1 cellular context compared by ENCODE assay signal in the genomic region with DNA sequence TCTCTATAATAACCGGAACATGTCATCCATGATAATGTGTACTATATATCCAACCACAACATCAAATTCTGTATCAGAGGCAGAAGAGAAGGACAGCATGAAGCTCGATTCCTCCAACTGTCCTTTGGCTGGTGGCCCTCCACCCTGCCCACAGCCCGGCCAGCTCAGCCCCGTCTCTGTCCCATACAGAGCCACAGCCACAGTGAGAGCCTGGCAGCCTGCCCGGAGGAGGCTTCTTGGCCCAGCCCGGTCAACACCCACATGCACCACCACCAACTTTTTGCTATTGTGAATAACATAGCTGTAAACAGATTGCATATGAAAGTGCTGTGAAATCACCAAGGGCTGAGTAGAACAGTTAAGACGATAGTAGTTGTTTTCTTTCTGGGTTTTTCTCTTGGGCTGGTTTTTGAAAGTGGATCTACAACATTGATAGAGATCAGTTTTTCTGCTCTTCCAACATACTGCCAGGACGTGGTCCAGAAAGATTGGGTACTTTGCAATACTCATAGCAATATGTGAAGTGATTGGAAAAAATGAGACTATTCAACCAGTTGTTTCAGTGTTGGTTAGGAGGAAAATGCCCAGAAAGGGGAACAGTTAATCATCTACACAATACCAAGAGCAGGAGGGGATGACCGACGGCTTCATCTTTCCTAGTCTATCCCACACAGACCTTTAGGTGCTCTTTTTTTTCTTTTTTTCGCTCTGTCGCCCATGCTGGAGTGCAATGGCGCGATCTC.
TF ChIP-seq lines count a peak whose summit lies in the region.

No MANE protein-coding gene starts in this region.

TF ChIP-seq in GM12878, 131 proteins besides CTCF, POLR2A, EP300 and RAD21 (continued from another document and continues in another):
- TF ChIP-seq RELA (IDR thresholded peaks at IDR 0.05; ENCODE audit: borderline replicate concordance, partially characterized antibody), result peak; percentile 80
- TF ChIP-seq KDM1A (IDR thresholded peaks at IDR 0.05; ENCODE audit: borderline replicate concordance), result no peak
- TF ChIP-seq GATAD2B (conservative IDR thresholded peaks at IDR 0.05; ENCODE audit: low read depth), result no peak
- TF ChIP-seq RAD51 (IDR thresholded peaks at IDR 0.05), result no peak
- no peak for TF ChIP-seq CBX5 (IDR thresholded peaks at IDR 0.05; ENCODE audit: low read depth)
- peak; percentile 57 for TF ChIP-seq RUNX3 (IDR thresholded peaks at IDR 0.05; ENCODE audit: low read length)
- 0 out of 2 replicates have a peak, but pooled peaks have one; percentile 18 for TF ChIP-seq PAX5 (IDR thresholded peaks at IDR 0.05; ENCODE audit: borderline replicate concordance, low read depth, low read length)
- TF ChIP-seq NBN (IDR thresholded peaks at IDR 0.05), result 0 out of 2 replicates have a peak, but pooled peaks have one; percentile 43
- no peak for TF ChIP-seq KLF5 (IDR thresholded peaks at IDR 0.05; ENCODE audit: partially characterized antibody)
- no peak for TF ChIP-seq NFXL1 (IDR thresholded peaks at IDR 0.05; ENCODE audit: borderline replicate concordance)
- no peak for TF ChIP-seq WRNIP1 (IDR thresholded peaks at IDR 0.05; ENCODE audit: borderline replicate concordance, low read depth, low read length)
- no peak for TF ChIP-seq TAF1 (IDR thresholded peaks at IDR 0.05; ENCODE audit: borderline replicate concordance, low read depth, low read length)
- TF ChIP-seq, protein P1, sequence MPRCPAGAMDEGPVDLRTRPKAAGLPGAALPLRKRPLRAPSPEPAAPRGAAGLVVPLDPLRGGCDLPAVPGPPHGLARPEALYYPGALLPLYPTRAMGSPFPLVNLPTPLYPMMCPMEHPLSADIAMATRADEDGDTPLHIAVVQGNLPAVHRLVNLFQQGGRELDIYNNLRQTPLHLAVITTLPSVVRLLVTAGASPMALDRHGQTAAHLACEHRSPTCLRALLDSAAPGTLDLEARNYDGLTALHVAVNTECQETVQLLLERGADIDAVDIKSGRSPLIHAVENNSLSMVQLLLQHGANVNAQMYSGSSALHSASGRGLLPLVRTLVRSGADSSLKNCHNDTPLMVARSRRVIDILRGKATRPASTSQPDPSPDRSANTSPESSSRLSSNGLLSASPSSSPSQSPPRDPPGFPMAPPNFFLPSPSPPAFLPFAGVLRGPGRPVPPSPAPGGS (IDR thresholded peaks at IDR 0.05; ENCODE audit: borderline replicate concordance, insufficient read depth, low read depth, low read length, poor library complexity, severe bottlenecking), result no peak
- no peak for TF ChIP-seq MEF2B (IDR thresholded peaks at IDR 0.05; ENCODE audit: partially characterized antibody, poor library complexity, severe bottlenecking)
- 0 out of 2 replicates have a peak, but pooled peaks have one; percentile 52 for TF ChIP-seq SMARCA5 (IDR thresholded peaks at IDR 0.05)
- TF ChIP-seq, protein P2, sequence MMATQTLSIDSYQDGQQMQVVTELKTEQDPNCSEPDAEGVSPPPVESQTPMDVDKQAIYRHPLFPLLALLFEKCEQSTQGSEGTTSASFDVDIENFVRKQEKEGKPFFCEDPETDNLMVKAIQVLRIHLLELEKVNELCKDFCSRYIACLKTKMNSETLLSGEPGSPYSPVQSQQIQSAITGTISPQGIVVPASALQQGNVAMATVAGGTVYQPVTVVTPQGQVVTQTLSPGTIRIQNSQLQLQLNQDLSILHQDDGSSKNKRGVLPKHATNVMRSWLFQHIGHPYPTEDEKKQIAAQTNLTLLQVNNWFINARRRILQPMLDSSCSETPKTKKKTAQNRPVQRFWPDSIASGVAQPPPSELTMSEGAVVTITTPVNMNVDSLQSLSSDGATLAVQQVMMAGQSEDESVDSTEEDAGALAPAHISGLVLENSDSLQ (IDR thresholded peaks at IDR 0.05), result no peak
- TF ChIP-seq FOS (IDR thresholded peaks at IDR 0.05; ENCODE audit: borderline replicate concordance, extremely low read depth, insufficient read length), result no peak
- no peak for TF ChIP-seq POU2F2 (IDR thresholded peaks at IDR 0.05; ENCODE audit: borderline replicate concordance, low read depth, low read length)
- TF ChIP-seq ESRRA (IDR thresholded peaks at IDR 0.05; ENCODE audit: low read length), result no peak
- peak; percentile 45 for TF ChIP-seq MTA2 (IDR thresholded peaks at IDR 0.05; ENCODE audit: low read depth)
- peak; percentile 76 to 77; a peak in 2 of 4 replicates for TF ChIP-seq IKZF2 (IDR thresholded peaks at IDR 0.05)
- TF ChIP-seq NRF1 (conservative IDR thresholded peaks at IDR 0.05; ENCODE audit: low read depth, low read length), result no peak
- TF ChIP-seq MXI1 (IDR thresholded peaks at IDR 0.05; ENCODE audit: low read depth, low read length), result no peak
- no peak for TF ChIP-seq KAT2A (conservative IDR thresholded peaks at IDR 0.05; ENCODE audit: control insufficient read depth, low read depth, low read length)
- TF ChIP-seq, protein P3, sequence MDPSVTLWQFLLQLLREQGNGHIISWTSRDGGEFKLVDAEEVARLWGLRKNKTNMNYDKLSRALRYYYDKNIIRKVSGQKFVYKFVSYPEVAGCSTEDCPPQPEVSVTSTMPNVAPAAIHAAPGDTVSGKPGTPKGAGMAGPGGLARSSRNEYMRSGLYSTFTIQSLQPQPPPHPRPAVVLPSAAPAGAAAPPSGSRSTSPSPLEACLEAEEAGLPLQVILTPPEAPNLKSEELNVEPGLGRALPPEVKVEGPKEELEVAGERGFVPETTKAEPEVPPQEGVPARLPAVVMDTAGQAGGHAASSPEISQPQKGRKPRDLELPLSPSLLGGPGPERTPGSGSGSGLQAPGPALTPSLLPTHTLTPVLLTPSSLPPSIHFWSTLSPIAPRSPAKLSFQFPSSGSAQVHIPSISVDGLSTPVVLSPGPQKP (IDR thresholded peaks at IDR 0.05; ENCODE audit: low read depth, low read length), result no peak
- TF ChIP-seq JUND (IDR thresholded peaks at IDR 0.05; ENCODE audit: low read depth, low read length), result no peak
- TF ChIP-seq SMAD5 (IDR thresholded peaks at IDR 0.05; ENCODE audit: low read depth), result no peak
- TF ChIP-seq HDAC2 (IDR thresholded peaks at IDR 0.05), result no peak
- TF ChIP-seq ATF7 (IDR thresholded peaks at IDR 0.05; ENCODE audit: low read depth), result peak; percentile 48
- TF ChIP-seq NR2F1 (conservative IDR thresholded peaks at IDR 0.05), result no peak
- no peak for TF ChIP-seq RFX5 (IDR thresholded peaks at IDR 0.05; ENCODE audit: low read depth, low read length)
- TF ChIP-seq, protein P4, sequence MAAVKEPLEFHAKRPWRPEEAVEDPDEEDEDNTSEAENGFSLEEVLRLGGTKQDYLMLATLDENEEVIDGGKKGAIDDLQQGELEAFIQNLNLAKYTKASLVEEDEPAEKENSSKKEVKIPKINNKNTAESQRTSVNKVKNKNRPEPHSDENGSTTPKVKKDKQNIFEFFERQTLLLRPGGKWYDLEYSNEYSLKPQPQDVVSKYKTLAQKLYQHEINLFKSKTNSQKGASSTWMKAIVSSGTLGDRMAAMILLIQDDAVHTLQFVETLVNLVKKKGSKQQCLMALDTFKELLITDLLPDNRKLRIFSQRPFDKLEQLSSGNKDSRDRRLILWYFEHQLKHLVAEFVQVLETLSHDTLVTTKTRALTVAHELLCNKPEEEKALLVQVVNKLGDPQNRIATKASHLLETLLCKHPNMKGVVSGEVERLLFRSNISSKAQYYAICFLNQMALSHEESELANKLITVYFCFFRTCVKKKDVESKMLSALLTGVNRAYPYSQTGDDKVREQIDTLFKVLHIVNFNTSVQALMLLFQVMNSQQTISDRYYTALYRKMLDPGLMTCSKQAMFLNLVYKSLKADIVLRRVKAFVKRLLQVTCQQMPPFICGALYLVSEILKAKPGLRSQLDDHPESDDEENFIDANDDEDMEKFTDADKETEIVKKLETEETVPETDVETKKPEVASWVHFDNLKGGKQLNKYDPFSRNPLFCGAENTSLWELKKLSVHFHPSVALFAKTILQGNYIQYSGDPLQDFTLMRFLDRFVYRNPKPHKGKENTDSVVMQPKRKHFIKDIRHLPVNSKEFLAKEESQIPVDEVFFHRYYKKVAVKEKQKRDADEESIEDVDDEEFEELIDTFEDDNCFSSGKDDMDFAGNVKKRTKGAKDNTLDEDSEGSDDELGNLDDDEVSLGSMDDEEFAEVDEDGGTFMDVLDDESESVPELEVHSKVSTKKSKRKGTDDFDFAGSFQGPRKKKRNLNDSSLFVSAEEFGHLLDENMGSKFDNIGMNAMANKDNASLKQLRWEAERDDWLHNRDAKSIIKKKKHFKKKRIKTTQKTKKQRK (IDR thresholded peaks at IDR 0.05; ENCODE audit: low read depth, low read length), result no peak
- no peak for TF ChIP-seq PRDM15 (CRISPR knock-in tag; IDR thresholded peaks at IDR 0.05)
- no peak for TF ChIP-seq IRF4 (IDR thresholded peaks at IDR 0.05; ENCODE audit: low read depth, low read length)
- TF ChIP-seq PBX3 (IDR thresholded peaks at IDR 0.05; ENCODE audit: insufficient replicate concordance, low read depth, low read length), result no peak
- peak; percentile 43 for TF ChIP-seq JUNB (IDR thresholded peaks at IDR 0.05)
- no peak for TF ChIP-seq E4F1 (IDR thresholded peaks at IDR 0.05; ENCODE audit: borderline replicate concordance, partially characterized antibody)
- peak; percentile 81 for TF ChIP-seq IKZF1 (conservative IDR thresholded peaks at IDR 0.05)
- no peak for TF ChIP-seq TCF7 (IDR thresholded peaks at IDR 0.05; ENCODE audit: borderline replicate concordance)
- TF ChIP-seq CBX3 (IDR thresholded peaks at IDR 0.05; ENCODE audit: borderline replicate concordance, low read depth), result no peak
- TF ChIP-seq TCF12 (IDR thresholded peaks at IDR 0.05; ENCODE audit: low read depth, low read length), result no peak
- no peak for TF ChIP-seq SP1 (IDR thresholded peaks at IDR 0.05; ENCODE audit: low read depth, low read length)
- TF ChIP-seq, protein P5, sequence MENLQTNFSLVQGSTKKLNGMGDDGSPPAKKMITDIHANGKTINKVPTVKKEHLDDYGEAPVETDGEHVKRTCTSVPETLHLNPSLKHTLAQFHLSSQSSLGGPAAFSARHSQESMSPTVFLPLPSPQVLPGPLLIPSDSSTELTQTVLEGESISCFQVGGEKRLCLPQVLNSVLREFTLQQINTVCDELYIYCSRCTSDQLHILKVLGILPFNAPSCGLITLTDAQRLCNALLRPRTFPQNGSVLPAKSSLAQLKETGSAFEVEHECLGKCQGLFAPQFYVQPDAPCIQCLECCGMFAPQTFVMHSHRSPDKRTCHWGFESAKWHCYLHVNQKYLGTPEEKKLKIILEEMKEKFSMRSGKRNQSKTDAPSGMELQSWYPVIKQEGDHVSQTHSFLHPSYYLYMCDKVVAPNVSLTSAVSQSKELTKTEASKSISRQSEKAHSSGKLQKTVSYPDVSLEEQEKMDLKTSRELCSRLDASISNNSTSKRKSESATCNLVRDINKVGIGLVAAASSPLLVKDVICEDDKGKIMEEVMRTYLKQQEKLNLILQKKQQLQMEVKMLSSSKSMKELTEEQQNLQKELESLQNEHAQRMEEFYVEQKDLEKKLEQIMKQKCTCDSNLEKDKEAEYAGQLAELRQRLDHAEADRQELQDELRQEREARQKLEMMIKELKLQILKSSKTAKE (IDR thresholded peaks at IDR 0.05; ENCODE audit: low read depth, poor library complexity, severe bottlenecking), result peak; percentile 34
- TF ChIP-seq SUZ12 (IDR thresholded peaks at IDR 0.05; ENCODE audit: unreplicated experiment), result no peak
- peak; percentile 78 for TF ChIP-seq SPI1 (IDR thresholded peaks at IDR 0.05; ENCODE audit: borderline replicate concordance, insufficient read depth, low read depth, low read length)
- no peak for TF ChIP-seq MTA3 (IDR thresholded peaks at IDR 0.05; ENCODE audit: borderline replicate concordance, low read length)
- TF ChIP-seq LARP7 (IDR thresholded peaks at IDR 0.05), result 0 out of 2 replicates have a peak, but pooled peaks have one; percentile 30
